8 cellular contexts compared by ENCODE assay signal in the genomic region with DNA sequence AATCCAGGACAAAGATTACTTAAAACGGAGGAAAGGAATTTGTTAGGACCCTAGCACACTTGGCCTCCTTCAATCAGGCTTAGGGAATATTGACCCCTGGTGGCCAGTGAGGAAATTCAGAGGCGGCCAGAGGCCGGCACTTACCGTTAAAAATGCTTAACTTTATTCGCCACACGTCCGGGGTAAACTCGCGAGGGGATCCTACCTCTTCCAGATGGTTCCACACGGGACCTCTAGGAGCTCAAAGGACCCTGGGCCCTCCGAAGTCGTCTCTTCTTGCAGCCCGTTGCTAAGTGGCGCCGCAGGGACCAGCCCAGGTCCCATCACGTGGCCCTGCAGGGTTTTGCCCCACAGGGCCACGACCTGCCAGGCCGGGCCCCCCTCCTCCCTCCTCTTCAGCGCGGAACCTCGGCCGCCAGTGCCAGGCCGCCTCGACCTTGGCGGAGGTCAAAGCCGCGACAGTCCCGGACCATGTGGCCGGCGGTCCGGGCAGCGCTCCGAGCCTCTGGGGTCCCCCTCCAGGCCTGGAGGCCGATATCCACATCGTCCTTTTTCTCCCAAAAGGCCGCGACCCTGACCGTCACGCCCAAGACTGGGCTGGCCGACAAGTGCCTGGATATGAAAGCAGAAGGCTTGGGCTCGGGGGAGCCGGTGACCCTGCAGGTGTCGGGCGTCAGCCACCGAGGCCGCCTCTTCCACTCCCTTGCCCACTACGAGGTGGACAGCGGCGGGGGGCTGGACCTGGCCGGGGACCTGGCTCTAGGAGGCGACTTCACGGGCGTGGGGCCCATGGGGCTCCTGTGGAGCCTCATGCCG. TPM values are rescaled to one million over a fixed set of nuclear protein-coding genes. Genes with fewer than 3 reads are reported as not detected.
A peak's percentile ranks its signal among the peaks of the same experiment; 100 is the strongest.
DNase-seq lines count a peak whose midpoint lies in the region; ATAC-seq, FAIRE-seq and TF ChIP-seq lines count a peak whose summit lies in the region.

No MANE protein-coding gene starts in this region.

- H4K20me1 ChIP-seq in H1 (replicated peaks in 1 of 2; ENCODE audit: control insufficient read depth in 1 of 2, insufficient read depth in 2 of 2, low read length in 2 of 2), result no peaks in the 10 kb centered on the region

- H4K91ac ChIP-seq in H1 (replicated peaks; ENCODE audit: insufficient read length, low read length), result peak overlapping the region; percentile 97

- peak in 1 of 2 experiments; percentile 31; a peak in 1 of 3 replicates for TF ChIP-seq POLR2A in H1 (IDR thresholded peaks at IDR 0.05; ENCODE audit: control extremely low read depth in 1 of 2, low read depth in 2 of 2, low read length in 2 of 2)

- peaks cover 7% of the 10 kb centered on the region; the same call in 1 of the 2 replicates for H3K23me2 ChIP-seq in H1 (ENCODE audit: low read depth, low read length)

- peak overlapping the region; percentile 45; the same call in 1 of the 2 replicates for H2AFZ ChIP-seq in H1 (ENCODE audit: low read length)

- no peak overlapping the region for H3K23ac ChIP-seq in H1 (ENCODE audit: insufficient read length)

- H3K4me1 ChIP-seq in H1 (replicated peaks in 1 of 4; ENCODE audit: control insufficient read depth in 3 of 4, insufficient read depth in 4 of 4, low read length in 3 of 4), result peaks cover 0 to 5% (median 1%) of the 10 kb centered on the region in 4 experiments; a peak in 4 of 7 replicates

- WGBS in H1 (ENCODE audit: extremely low coverage in 1 of 2, insufficient coverage in 1 of 2, insufficient read length in 1 of 2, insufficient replicate concordance in 2 of 2, low coverage in 1 of 2, low lambda C conversion rate in 2 of 2, missing lambda C conversion rate in 1 of 2), 2 experiments, result 4% methylated on average over 38 of the region's 54 CpGs; no CpG with 5 or more reads in 1 of the 2 experiments

- peak; percentile 64 to 82 (median 80) for TF ChIP-seq CTCF in H1 (IDR thresholded peaks at IDR 0.05; ENCODE audit: control extremely low read depth in 1 of 3, insufficient read depth in 1 of 3, low read depth in 1 of 3, low read length in 3 of 3)

- H3K9me3 ChIP-seq in H1 (ENCODE audit: insufficient read depth in 2 of 2, low read depth in 1 of 2, low read length in 1 of 2), result no peaks in the 10 kb centered on the region

- no peaks in the 10 kb centered on the region for H3K27me3 ChIP-seq in H1 (replicated peaks in 1 of 4; ENCODE audit: control insufficient read depth in 3 of 4, extremely low read depth in 1 of 4, insufficient read depth in 3 of 4, low read length in 3 of 4)

- CTCF ChIA-PET in activated CD8-positive, alpha-beta memory T cell treated with anti-CD3 and anti-CD28 coated beads, Interleukin-2, amount 10 ng/mL, durations not matched to agents 7 days and 5 days (lab: Charles Lee), result interaction anchor here (0.6 to 2.8 kb wide), 23 partner anchors 8 to 340 kb away, joined by 3 to 42 read pairs (median 5); partner anchors contain the start of genes ACOT6, DNAL1, PNMA1 and RIOX1
- CTCF ChIA-PET in H1 (lab: Charles Lee; ENCODE audit: partially characterized antibody), result interaction anchor here (0.8 to 6.5 kb wide), 31 partner anchors 11 to 339 kb away, joined by 3 to 52 read pairs (median 4); partner anchors contain the start of genes ACOT2, ACOT6 and DNAL1

- peak overlapping the region; percentile 78 for H3K18ac ChIP-seq in H1 (ENCODE audit: extremely low read depth, low read length)

- H3K4ac ChIP-seq in H1 (replicated peaks; ENCODE audit: insufficient read length, low read depth, low read length), result no peak overlapping the region

- H3K4me3 ChIP-seq in H1 (ENCODE audit: extremely low read depth in 1 of 4, insufficient read depth in 2 of 4, low read depth in 3 of 4, low read length in 4 of 4), result peak overlapping the region; percentile 31 to 65 (median 58)

- DNase-seq in DMS153 (lab: John Stamatoyannopoulos, UW) (peak; percentile 29), NCI-H748 treated with DMSO at 0.1 percent for 48 hours (lab: John Stamatoyannopoulos, UW) (peak; percentile 32), H1 (ENCODE audit: low read depth in 1 of 2, low spot score in 2 of 2) (peak in 1 of 2 experiments; percentile 82), medulla oblongata (ENCODE audit: extremely low spot score) (peak; percentile 91)
- peak; percentile 70 for DNase-seq in activated CD8-positive, alpha-beta memory T cell treated with anti-CD3 and anti-CD28 coated beads, Interleukin-2, amount 10 ng/mL, durations not matched to agents 7 days and 5 days
- DNase-seq in stimulated activated CD8-positive, alpha-beta memory T cell treated with anti-CD3 and anti-CD28 coated beads, Interleukin-12 subunit alpha, Interleukin-12 subunit beta, amount 100 ng/mL, for 1 hour (ENCODE audit: low read depth), result peak; percentile 42

- H2AK5ac ChIP-seq in H1 (ENCODE audit: low read depth, low read length), result no peak overlapping the region

- peak overlapping the region; percentile 68 to 83 for H3K4me2 ChIP-seq in H1 (ENCODE audit: insufficient read depth in 1 of 2, low read depth in 2 of 2, low read length in 2 of 2)

- H2BK120ac ChIP-seq in H1 (replicated peaks; ENCODE audit: low read depth, low read length), result peak overlapping the region; percentile 77

- H3K9me3 Mint-ChIP-seq in activated CD8-positive, alpha-beta memory T cell treated with anti-CD3 and anti-CD28 coated beads, Interleukin-2, amount 10 ng/mL, durations not matched to agents 7 days and 5 days (ENCODE audit: low read depth), result no peaks in the 10 kb centered on the region

- H3K4me1 Mint-ChIP-seq in activated CD8-positive, alpha-beta memory T cell treated with anti-CD3 and anti-CD28 coated beads, Interleukin-2, amount 10 ng/mL, durations not matched to agents 7 days and 5 days, result peaks cover 5% of the 10 kb centered on the region

- POLR2A ChIA-PET in H1 (lab: Charles Lee; ENCODE audit: partially characterized antibody), result interaction anchor here (0.8 to 1.5 kb wide), 12 partner anchors 8 to 143 kb away, joined by 3 to 7 read pairs (median 4); partner anchors contain the start of genes ACOT2, DNAL1 and RIOX1

- peak overlapping the region; percentile 86; the same call in 1 of the 2 replicates for H2BK5ac ChIP-seq in H1 (ENCODE audit: low read depth, low read length)

- peak overlapping the region; percentile 61; the same call in 1 of the 2 replicates for H2BK20ac ChIP-seq in H1 (ENCODE audit: low read length)

- H3K79me2 ChIP-seq in H1 (ENCODE audit: control insufficient read depth in 1 of 2, insufficient read depth in 2 of 2, low read length in 2 of 2), result no peaks in the 10 kb centered on the region

- no peak for TF ChIP-seq EP300 in H1 (IDR thresholded peaks at IDR 0.05; ENCODE audit: borderline replicate concordance in 1 of 2, low read depth in 2 of 2, low read length in 2 of 2)

- peak; percentile 81 to 84 for TF ChIP-seq RAD21 in H1 (IDR thresholded peaks at IDR 0.05 in 1 of 2, conservative IDR thresholded peaks at IDR 0.05 in 1 of 2; ENCODE audit: low read depth in 2 of 2, low read length in 2 of 2)

- H4K8ac ChIP-seq in H1 (ENCODE audit: extremely low read depth, insufficient read depth, low read length), result peak overlapping the region; percentile 84

- peak overlapping the region; percentile 86 for H3K56ac ChIP-seq in H1 (replicated peaks; ENCODE audit: insufficient read length, low read depth, low read length)

- peak overlapping the region; percentile 7 for H4K5ac ChIP-seq in H1 (ENCODE audit: insufficient read length, low read depth, low read length)

- H3K4me3 Mint-ChIP-seq in activated CD8-positive, alpha-beta memory T cell treated with anti-CD3 and anti-CD28 coated beads, Interleukin-2, amount 10 ng/mL, durations not matched to agents 7 days and 5 days, result peak overlapping the region; percentile 65

- peak; percentile 94 for FAIRE-seq in H1 (lab: Jason Lieb, UNC)

- H3K36me3 ChIP-seq in H1 (ENCODE audit: control insufficient read depth in 2 of 4, insufficient read depth in 4 of 4, low read length in 3 of 4), result no peaks in the 10 kb centered on the region

- H3K27me3 Mint-ChIP-seq in activated CD8-positive, alpha-beta memory T cell treated with anti-CD3 and anti-CD28 coated beads, Interleukin-2, amount 10 ng/mL, durations not matched to agents 7 days and 5 days, result peaks cover 16% of the 10 kb centered on the region

- H3K79me1 ChIP-seq in H1 (ENCODE audit: low read depth, low read length), result no peaks in the 10 kb centered on the region

- peak overlapping the region; percentile 92; the same call in 1 of the 2 replicates for H2BK15ac ChIP-seq in H1 (ENCODE audit: low read length)

- H3K27ac Mint-ChIP-seq in activated CD8-positive, alpha-beta memory T cell treated with anti-CD3 and anti-CD28 coated beads, Interleukin-2, amount 10 ng/mL, durations not matched to agents 7 days and 5 days, result no peak overlapping the region

- no peak overlapping the region for H3K14ac ChIP-seq in H1 (ENCODE audit: insufficient read length)

- no peak overlapping the region; the same call in 1 of the 2 replicates for H3K27ac ChIP-seq in H1 (ENCODE audit: low read depth, low read length)

- peak overlapping the region in 3 of 4 experiments; percentile 40 to 58 (median 45); a peak in 5 of 7 replicates for H3K9ac ChIP-seq in H1 (replicated peaks in 1 of 4; ENCODE audit: extremely low read depth in 1 of 4, low read depth in 3 of 4, low read length in 3 of 4)

- H3K36me3 Mint-ChIP-seq in activated CD8-positive, alpha-beta memory T cell treated with anti-CD3 and anti-CD28 coated beads, Interleukin-2, amount 10 ng/mL, durations not matched to agents 7 days and 5 days, result no peaks in the 10 kb centered on the region

- ATAC-seq in HG02981 (IDR thresholded peaks at IDR 0.05; ENCODE audit: unreplicated experiment) (peak; percentile 55), GM21825 (IDR thresholded peaks at IDR 0.05; ENCODE audit: unreplicated experiment) (no peak)
- ATAC-seq in activated CD8-positive, alpha-beta memory T cell treated with anti-CD3 and anti-CD28 coated beads, Interleukin-2, amount 10 ng/mL, durations not matched to agents 7 days and 5 days, result peak; percentile 83

- peak overlapping the region; percentile 84; the same call in 1 of the 2 replicates for H2BK12ac ChIP-seq in H1 (ENCODE audit: low read depth, low read length)

RNA-seq across cellular contexts. Expression of gene DNAL1, which starts 11.1 kb away (rescaled TPM):
- total RNA-seq in activated CD8-positive, alpha-beta memory T cell treated with anti-CD3 and anti-CD28 coated beads, Interleukin-2, amount 10 ng/mL, durations not matched to agents 7 days and 5 days, result 1 to 10 TPM; 8.8 to 9.1 TPM
- 16.8 and 17.2 TPM in 2 replicates for total RNA-seq in H1 (2021; fragmentation: NEBNext Ultra II Directional; extraction: Animal tissue kit (Norgen Biotek cat#: 25700))
- polyA plus RNA-seq in H1 (2011; rRNA removed), result 2.0 and 2.8 TPM in 2 replicates
- 3.8 TPM for polyA plus RNA-seq in H1 (2011; cell fraction: cytosol; rRNA removed)
- 1.4 TPM for polyA plus RNA-seq in H1 (2011; cell fraction: nucleus; rRNA removed)
- polyA plus RNA-seq in H1 (2012, experiment 1 of 2), result 3.5 to 10.6 TPM (median 6.4 TPM) in 4 replicates
- polyA plus RNA-seq in H1 (2012, experiment 2 of 2), result 4.5 TPM
- polyA plus RNA-seq in H1 (2013, experiment 1 of 2), result 9.5 TPM
- 11.5 TPM for polyA plus RNA-seq in H1 (2013, experiment 2 of 2)
- polyA minus RNA-seq in H1 (2011; rRNA and poly(A)+ RNA removed), result 2.8 and 3.8 TPM in 2 replicates
- 2.7 TPM for polyA minus RNA-seq in H1 (2011; cell fraction: cytosol; rRNA and poly(A)+ RNA removed)
- 3.6 TPM for polyA minus RNA-seq in H1 (2011; cell fraction: nucleus; rRNA and poly(A)+ RNA removed)

RNA-seq across cellular contexts. Expression of gene ACOT6, which starts 21.4 kb away (rescaled TPM):
- not detected for total RNA-seq in activated CD8-positive, alpha-beta memory T cell treated with anti-CD3 and anti-CD28 coated beads, Interleukin-2, amount 10 ng/mL, durations not matched to agents 7 days and 5 days
- not detected in 2 replicates for total RNA-seq in H1 (2021; fragmentation: NEBNext Ultra II Directional; extraction: Animal tissue kit (Norgen Biotek cat#: 25700))
- not detected in 2 replicates for polyA plus RNA-seq in H1 (2011; rRNA removed)
- polyA plus RNA-seq in H1 (2011; cell fraction: cytosol; rRNA removed), result 0.19 TPM
- not detected for polyA plus RNA-seq in H1 (2011; cell fraction: nucleus; rRNA removed)
- 0.13 TPM in 1 of 4 replicates, not detected in the others for polyA plus RNA-seq in H1 (2012, experiment 1 of 2)
- not detected for polyA plus RNA-seq in H1 (2012, experiment 2 of 2)
- polyA plus RNA-seq in H1 (2013, experiment 1 of 2), result 0.08 TPM
- polyA plus RNA-seq in H1 (2013, experiment 2 of 2), result 0.13 TPM
- not detected in 2 replicates for polyA minus RNA-seq in H1 (2011; rRNA and poly(A)+ RNA removed)
- polyA minus RNA-seq in H1 (2011; cell fraction: cytosol; rRNA and poly(A)+ RNA removed), result not detected
- 1.9 TPM for polyA minus RNA-seq in H1 (2011; cell fraction: nucleus; rRNA and poly(A)+ RNA removed)

RNA-seq across cellular contexts. Expression of gene ACOT4, which starts 42.1 kb away (rescaled TPM):
- 1 to 10 TPM; 1.5 to 2.1 TPM for total RNA-seq in activated CD8-positive, alpha-beta memory T cell treated with anti-CD3 and anti-CD28 coated beads, Interleukin-2, amount 10 ng/mL, durations not matched to agents 7 days and 5 days
- total RNA-seq in H1 (2021; fragmentation: NEBNext Ultra II Directional; extraction: Animal tissue kit (Norgen Biotek cat#: 25700)), result 0.48 and 0.80 TPM in 2 replicates
- polyA plus RNA-seq in H1 (2011; rRNA removed), result 1.1 and 1.2 TPM in 2 replicates
- 0.57 TPM for polyA plus RNA-seq in H1 (2011; cell fraction: cytosol; rRNA removed)
- polyA plus RNA-seq in H1 (2011; cell fraction: nucleus; rRNA removed), result 1.2 TPM
- polyA plus RNA-seq in H1 (2012, experiment 1 of 2), result 0.72 to 0.94 TPM (median 0.90 TPM) in 4 replicates
- polyA plus RNA-seq in H1 (2012, experiment 2 of 2), result 0.85 TPM
- 0.57 TPM for polyA plus RNA-seq in H1 (2013, experiment 1 of 2)
- 0.66 TPM for polyA plus RNA-seq in H1 (2013, experiment 2 of 2)
- 0.41 and 0.59 TPM in 2 replicates for polyA minus RNA-seq in H1 (2011; rRNA and poly(A)+ RNA removed)
- polyA minus RNA-seq in H1 (2011; cell fraction: cytosol; rRNA and poly(A)+ RNA removed), result 1.4 TPM
- polyA minus RNA-seq in H1 (2011; cell fraction: nucleus; rRNA and poly(A)+ RNA removed), result 0.80 TPM
